In the genomic region with DNA sequence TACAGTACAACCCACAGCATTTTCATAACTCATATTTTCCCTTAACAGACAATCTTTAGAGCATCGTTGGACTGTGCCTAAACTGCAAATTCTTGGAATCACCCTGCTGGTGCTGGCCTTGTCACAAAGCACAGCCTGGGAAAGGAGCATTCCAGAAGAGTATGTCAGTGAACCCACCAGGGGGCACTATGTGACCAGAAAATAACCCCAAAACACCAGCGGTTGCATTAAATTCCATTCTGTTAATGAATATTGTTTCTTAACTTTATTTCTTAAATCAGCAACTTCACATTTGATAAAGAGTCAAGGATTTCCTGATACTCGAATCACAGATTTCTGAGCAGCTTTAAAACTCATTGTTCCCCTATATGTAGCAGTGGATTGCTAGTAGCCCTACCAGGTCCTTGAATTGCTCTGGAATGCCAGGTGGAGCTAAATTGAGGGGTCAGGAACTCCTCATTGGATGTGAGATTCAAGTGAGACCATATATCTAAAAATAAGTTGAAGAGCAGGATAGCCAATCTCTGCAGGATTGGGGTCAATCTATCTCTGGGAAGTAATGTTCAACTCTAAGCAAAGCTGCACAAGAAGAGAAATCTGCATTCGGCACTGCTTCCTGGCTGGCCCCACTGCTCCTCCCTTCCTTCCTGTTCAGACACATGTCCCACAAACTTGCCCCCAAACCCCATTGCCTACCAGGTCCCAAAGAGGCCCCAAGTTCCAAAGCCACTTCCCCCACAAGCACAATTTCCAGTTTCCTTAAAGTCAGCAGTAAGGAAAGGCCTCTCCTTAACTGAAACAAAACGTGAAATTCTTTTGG, we compare ENCODE assay signal across 1 cellular context.
TF ChIP-seq lines count a peak whose summit lies in the region.

No MANE protein-coding gene starts in this region.

TF ChIP-seq in HCT116, 20 proteins besides CTCF, POLR2A, EP300 and RAD21:
- TF ChIP-seq SP1 (IDR thresholded peaks at IDR 0.05; ENCODE audit: low read depth), result no peak
- no peak for TF ChIP-seq CEBPB (IDR thresholded peaks at IDR 0.05; ENCODE audit: low read depth)
- no peak for TF ChIP-seq EZH2 (IDR thresholded peaks at IDR 0.05)
- TF ChIP-seq, protein P1, sequence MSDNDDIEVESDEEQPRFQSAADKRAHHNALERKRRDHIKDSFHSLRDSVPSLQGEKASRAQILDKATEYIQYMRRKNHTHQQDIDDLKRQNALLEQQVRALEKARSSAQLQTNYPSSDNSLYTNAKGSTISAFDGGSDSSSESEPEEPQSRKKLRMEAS (IDR thresholded peaks at IDR 0.05), result no peak
- no peak for TF ChIP-seq ZBTB33 (IDR thresholded peaks at IDR 0.05; ENCODE audit: extremely low read depth, insufficient replicate concordance, low read length)
- no peak for TF ChIP-seq SIN3A (IDR thresholded peaks at IDR 0.05; ENCODE audit: low read depth)
- no peak for TF ChIP-seq POLR2AphosphoS5 (IDR thresholded peaks at IDR 0.05; ENCODE audit: low read depth, low read length)
- TF ChIP-seq, protein P2, sequence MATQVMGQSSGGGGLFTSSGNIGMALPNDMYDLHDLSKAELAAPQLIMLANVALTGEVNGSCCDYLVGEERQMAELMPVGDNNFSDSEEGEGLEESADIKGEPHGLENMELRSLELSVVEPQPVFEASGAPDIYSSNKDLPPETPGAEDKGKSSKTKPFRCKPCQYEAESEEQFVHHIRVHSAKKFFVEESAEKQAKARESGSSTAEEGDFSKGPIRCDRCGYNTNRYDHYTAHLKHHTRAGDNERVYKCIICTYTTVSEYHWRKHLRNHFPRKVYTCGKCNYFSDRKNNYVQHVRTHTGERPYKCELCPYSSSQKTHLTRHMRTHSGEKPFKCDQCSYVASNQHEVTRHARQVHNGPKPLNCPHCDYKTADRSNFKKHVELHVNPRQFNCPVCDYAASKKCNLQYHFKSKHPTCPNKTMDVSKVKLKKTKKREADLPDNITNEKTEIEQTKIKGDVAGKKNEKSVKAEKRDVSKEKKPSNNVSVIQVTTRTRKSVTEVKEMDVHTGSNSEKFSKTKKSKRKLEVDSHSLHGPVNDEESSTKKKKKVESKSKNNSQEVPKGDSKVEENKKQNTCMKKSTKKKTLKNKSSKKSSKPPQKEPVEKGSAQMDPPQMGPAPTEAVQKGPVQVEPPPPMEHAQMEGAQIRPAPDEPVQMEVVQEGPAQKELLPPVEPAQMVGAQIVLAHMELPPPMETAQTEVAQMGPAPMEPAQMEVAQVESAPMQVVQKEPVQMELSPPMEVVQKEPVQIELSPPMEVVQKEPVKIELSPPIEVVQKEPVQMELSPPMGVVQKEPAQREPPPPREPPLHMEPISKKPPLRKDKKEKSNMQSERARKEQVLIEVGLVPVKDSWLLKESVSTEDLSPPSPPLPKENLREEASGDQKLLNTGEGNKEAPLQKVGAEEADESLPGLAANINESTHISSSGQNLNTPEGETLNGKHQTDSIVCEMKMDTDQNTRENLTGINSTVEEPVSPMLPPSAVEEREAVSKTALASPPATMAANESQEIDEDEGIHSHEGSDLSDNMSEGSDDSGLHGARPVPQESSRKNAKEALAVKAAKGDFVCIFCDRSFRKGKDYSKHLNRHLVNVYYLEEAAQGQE (IDR thresholded peaks at IDR 0.05; ENCODE audit: low read depth), result no peak
- TF ChIP-seq JUND (IDR thresholded peaks at IDR 0.05), result no peak
- TF ChIP-seq CBX3 (IDR thresholded peaks at IDR 0.05; ENCODE audit: low read depth), result no peak
- no peak for TF ChIP-seq TCF7L2 (IDR thresholded peaks at IDR 0.05; ENCODE audit: borderline replicate concordance, extremely low read depth, insufficient read depth, insufficient read length)
- no peak for TF ChIP-seq ZNF274 (IDR thresholded peaks at IDR 0.05; ENCODE audit: low read depth, low read length)
- TF ChIP-seq ZFX (IDR thresholded peaks at IDR 0.05), result no peak
- no peak for TF ChIP-seq YY1 (IDR thresholded peaks at IDR 0.05; ENCODE audit: extremely low read depth, insufficient replicate concordance, low read depth, low read length)
